Comparison of ENCODE assay signal across 17 cellular contexts in genomic region chr6:109790131-109790530, GRCh38.
A peak's percentile ranks its signal among the peaks of the same experiment; 100 is the strongest.
DNase-seq lines count a peak whose midpoint lies in the region; ATAC-seq, FAIRE-seq and TF ChIP-seq lines count a peak whose summit lies in the region.
"Had no signal": no experiment of that assay in that cellular context is flagged by ENCODE, and none has a peak within 500 bp of the region (broad histone marks: within the 10 kb centered on the region; RNA-seq: fewer than 3 reads in every experiment).

No MANE protein-coding gene starts in this region.

- in situ Hi-C loops in ACHN (cut with HindIII; ENCODE audit: low pct_ligation_motif_present, low pct_unique_long_range_greater_than_20kb, low sequenced_read_pairs): no loop called here
- in situ Hi-C loops in astrocyte of the spinal cord (cut with HindIII; ENCODE audit: low sequenced_read_pairs): no loop called here

- H3K4me3 ChIP-seq in astrocyte of the spinal cord (ENCODE audit: low read depth, low read length): no peak overlapping the region
- H3K4me3 ChIP-seq: hepatocyte, Peyer's patch had no signal

- no peak for FAIRE-seq in HTR-8/SVneo (lab: Jason Lieb, UNC)

- TF ChIP-seq CTCF in astrocyte of the spinal cord (IDR thresholded peaks at IDR 0.05; ENCODE audit: low read depth, low read length): no peak

- DNase-seq in ACHN: peak; percentile 54
- DNase-seq in HTR-8/SVneo (ENCODE audit: insufficient read length, low spot score): peak; percentile 22
- peak; percentile 61 for DNase-seq in astrocyte of the spinal cord (ENCODE audit: low read depth, low spot score)
- DNase-seq in lung microvascular endothelial cell (ENCODE audit: low read depth in 2 of 2): peak; percentile 7 to 75
- DNase-seq in DMS79 (lab: John Stamatoyannopoulos, UW): no peak
- DNase-seq: activated CD4-positive, alpha-beta T cell treated with anti-CD3 and anti-CD28 coated beads for 48 hours; activated T-cell treated with anti-CD3 and anti-CD28 coated beads, Interleukin-2, amount 50 U/mL, for 72 hours; aorta; DMS153; left ventricle myocardium superior; NCI-H187 treated with DMSO at 0.1 percent for 48 hours; NCI-H524; Peyer's patch had no signal

- ATAC-seq in HG02885 (IDR thresholded peaks at IDR 0.05; ENCODE audit: poor library complexity, unreplicated experiment) (no peak), esophagus mucosa (no peak), HG03159 (IDR thresholded peaks at IDR 0.05; ENCODE audit: unreplicated experiment) (no peak)
- ATAC-seq: activated T-cell treated with anti-CD3 and anti-CD28 coated beads, Interleukin-2, amount 50 U/mL, for 72 hours; left ventricle myocardium superior had no signal
